ENCODE assay signal across 22 cellular contexts in the genomic region with DNA sequence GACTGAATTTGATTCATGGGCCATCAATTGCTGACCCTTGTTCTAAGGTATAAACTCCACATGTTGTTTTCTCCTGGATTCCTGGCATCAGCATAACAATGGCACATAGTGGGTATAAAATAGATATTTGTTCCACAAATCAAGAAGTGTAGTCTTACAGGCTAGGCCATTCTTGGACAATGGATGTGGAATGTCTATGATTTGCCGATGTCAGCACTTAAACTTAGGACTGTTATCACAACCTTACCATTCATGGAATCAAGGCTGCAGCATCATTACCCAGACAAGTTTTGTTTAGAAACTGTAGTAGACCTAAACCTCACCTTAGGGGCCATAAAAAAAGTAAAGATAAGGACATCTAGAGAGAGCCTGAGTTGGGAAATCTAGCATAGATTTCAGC.
"Had no signal": no experiment of that assay in that cellular context is flagged by ENCODE, and none has a peak within 500 bp of the region (broad histone marks: within the 10 kb centered on the region; RNA-seq: fewer than 3 reads in every experiment).

No MANE protein-coding gene starts in this region.

- H3K27me3 ChIP-seq: esophagus muscularis mucosa, foreskin keratinocyte, gastroesophageal sphincter, heart left ventricle, left lung had no signal

- H3K27ac ChIP-seq: coronary artery, dorsolateral prefrontal cortex, esophagus muscularis mucosa, foreskin keratinocyte, gastroesophageal sphincter, heart left ventricle, left lung, lower lobe of right lung had no signal

- FAIRE-seq: endothelial cell of umbilical vein, frontal cortex, islet of Langerhans, keratinocyte had no signal

- ATAC-seq: foreskin keratinocyte; gastroesophageal sphincter; heart left ventricle; left cardiac atrium; left lung; left ventricle myocardium superior; lower lobe of right lung; mucosa of descending colon; naive thymus-derived CD8-positive, alpha-beta T cell had no signal

- H3K4me3 ChIP-seq: coronary artery, dorsolateral prefrontal cortex, esophagus muscularis mucosa, gastroesophageal sphincter, heart left ventricle, left lung, lower lobe of right lung, mucosa of descending colon had no signal

- DNase-seq: dermis blood vessel endothelial cell; dorsolateral prefrontal cortex; effector CD4-positive, alpha-beta T cell; effector memory CD4-positive, alpha-beta T cell; foreskin keratinocyte; heart left ventricle; hippocampal formation; left cardiac atrium; left lung; left ventricle myocardium superior; lower lobe of right lung; mesenchymal stem cell; mucosa of descending colon; naive B cell; naive thymus-derived CD8-positive, alpha-beta T cell had no signal

- H3K36me3 ChIP-seq: esophagus muscularis mucosa, gastroesophageal sphincter, heart left ventricle, left lung, lower lobe of right lung had no signal

- H3K4me1 ChIP-seq: esophagus muscularis mucosa, foreskin keratinocyte, gastroesophageal sphincter, heart left ventricle, left lung, lower lobe of right lung had no signal

- H3K9me3 ChIP-seq: esophagus muscularis mucosa, gastroesophageal sphincter, heart left ventricle, left lung, lower lobe of right lung, mucosa of descending colon had no signal
